Comparison of ENCODE assay signal across 13 cellular contexts in genomic region chr10:77702166-77702565, GRCh38.
A peak's percentile ranks its signal among the peaks of the same experiment; 100 is the strongest.
DNase-seq lines count a peak whose midpoint lies in the region; ATAC-seq, FAIRE-seq and TF ChIP-seq lines count a peak whose summit lies in the region.
"Had no signal": no experiment of that assay in that cellular context is flagged by ENCODE, and none has a peak within 500 bp of the region (broad histone marks: within the 10 kb centered on the region; RNA-seq: fewer than 3 reads in every experiment).

No MANE protein-coding gene starts in this region.

- peak; percentile 30 for DNase-seq in activated CD8-positive, alpha-beta memory T cell treated with anti-CD3 and anti-CD28 coated beads, Interleukin-2, amount 50 U/mL, for 48 hours
- DNase-seq in activated CD8-positive, alpha-beta memory T cell treated with anti-CD3 and anti-CD28 coated beads, Interleukin-2, amount 10 ng/mL, durations not matched to agents 7 days and 5 days = no peak
- DNase-seq in RCC 7860 (ENCODE audit: low spot score) (peak; percentile 46), fibroblast of peridontal ligament (ENCODE audit: extremely low read depth) (peak; percentile 94), upper lobe of right lung (no peak), right atrium auricular region (ENCODE audit: low spot score) (no peak), mucosa of gallbladder (ENCODE audit: low spot score) (no peak), NCI-H2081 treated with DMSO at 0.1 percent for 48 hours (lab: John Stamatoyannopoulos, UW) (no peak)
- DNase-seq: activated CD4-positive, alpha-beta T cell treated with anti-CD3 and anti-CD28 coated beads for 1 hour; left ventricle myocardium inferior had no signal

- CTCF ChIA-PET in activated CD8-positive, alpha-beta memory T cell treated with anti-CD3 and anti-CD28 coated beads, Interleukin-2, amount 10 ng/mL, durations not matched to agents 7 days and 5 days (lab: Charles Lee) = interaction anchor here (1.9 kb wide), 1 partner anchor 9 kb away, joined by 13 read pairs; no protein-coding TSS in a partner anchor

- TF ChIP-seq CTCF in upper lobe of right lung (IDR thresholded peaks at IDR 0.05) (no peak), right atrium auricular region (IDR thresholded peaks at IDR 0.05) (no peak)

- H3K9me3 Mint-ChIP-seq in activated CD8-positive, alpha-beta memory T cell treated with anti-CD3 and anti-CD28 coated beads, Interleukin-2, amount 10 ng/mL, durations not matched to agents 7 days and 5 days (ENCODE audit: low read depth) = no peaks in the 10 kb centered on the region
- H3K9me3 Mint-ChIP-seq: activated naive CD4-positive, alpha-beta T cell treated with anti-CD3 and anti-CD28 coated beads, Interleukin-2, amount 50 U/mL, for 24 hours had no signal

- ATAC-seq in activated CD8-positive, alpha-beta memory T cell treated with anti-CD3 and anti-CD28 coated beads, Interleukin-2, amount 10 ng/mL, durations not matched to agents 7 days and 5 days = no peak
- no peak for ATAC-seq in upper lobe of right lung
- ATAC-seq: A549 had no signal

- H3K27ac ChIP-seq in upper lobe of right lung (no peak overlapping the region), right atrium auricular region (no peak overlapping the region)
- H3K27ac ChIP-seq: A549, left ventricle myocardium inferior had no signal

- peak; percentile 64 for FAIRE-seq in RCC 7860 (lab: Jason Lieb, UNC)
- FAIRE-seq: A549, endometrium had no signal

- peaks cover 4% of the 10 kb centered on the region for H3K4me1 Mint-ChIP-seq in activated CD8-positive, alpha-beta memory T cell treated with anti-CD3 and anti-CD28 coated beads, Interleukin-2, amount 10 ng/mL, durations not matched to agents 7 days and 5 days
- H3K4me1 Mint-ChIP-seq: activated naive CD4-positive, alpha-beta T cell treated with anti-CD3 and anti-CD28 coated beads, Interleukin-2, amount 50 U/mL, for 24 hours had no signal

- H3K4me3 Mint-ChIP-seq in activated CD8-positive, alpha-beta memory T cell treated with anti-CD3 and anti-CD28 coated beads, Interleukin-2, amount 10 ng/mL, durations not matched to agents 7 days and 5 days = no peak overlapping the region
- H3K4me3 Mint-ChIP-seq: activated naive CD4-positive, alpha-beta T cell treated with anti-CD3 and anti-CD28 coated beads, Interleukin-2, amount 50 U/mL, for 24 hours had no signal

- intact Hi-C loops in upper lobe of right lung (cut with DNase I) = no loop called here

- no peak overlapping the region for H3K27ac Mint-ChIP-seq in activated CD8-positive, alpha-beta memory T cell treated with anti-CD3 and anti-CD28 coated beads, Interleukin-2, amount 10 ng/mL, durations not matched to agents 7 days and 5 days
- H3K27ac Mint-ChIP-seq: activated naive CD4-positive, alpha-beta T cell treated with anti-CD3 and anti-CD28 coated beads, Interleukin-2, amount 50 U/mL, for 24 hours had no signal

- H3K9me3 ChIP-seq in upper lobe of right lung (no peaks in the 10 kb centered on the region), right atrium auricular region (no peaks in the 10 kb centered on the region)
- H3K9me3 ChIP-seq: A549, left ventricle myocardium inferior had no signal

- no peaks in the 10 kb centered on the region for H3K36me3 Mint-ChIP-seq in activated CD8-positive, alpha-beta memory T cell treated with anti-CD3 and anti-CD28 coated beads, Interleukin-2, amount 10 ng/mL, durations not matched to agents 7 days and 5 days
- H3K36me3 Mint-ChIP-seq: activated naive CD4-positive, alpha-beta T cell treated with anti-CD3 and anti-CD28 coated beads, Interleukin-2, amount 50 U/mL, for 24 hours had no signal

- H3K36me3 ChIP-seq in upper lobe of right lung (no peaks in the 10 kb centered on the region), right atrium auricular region (no peaks in the 10 kb centered on the region)
- H3K36me3 ChIP-seq: left ventricle myocardium inferior had no signal

- H3K4me3 ChIP-seq in upper lobe of right lung (no peak overlapping the region), right atrium auricular region (no peak overlapping the region)
- H3K4me3 ChIP-seq: A549, left ventricle myocardium inferior had no signal

- H3K27me3 ChIP-seq in upper lobe of right lung (peaks cover 7% of the 10 kb centered on the region), right atrium auricular region (no peaks in the 10 kb centered on the region)

- no peaks in the 10 kb centered on the region for H3K4me1 ChIP-seq in upper lobe of right lung
- H3K4me1 ChIP-seq in right atrium auricular region = no peaks in the 10 kb centered on the region
- H3K4me1 ChIP-seq: left ventricle myocardium inferior had no signal

- peaks cover 20% of the 10 kb centered on the region for H3K27me3 Mint-ChIP-seq in activated CD8-positive, alpha-beta memory T cell treated with anti-CD3 and anti-CD28 coated beads, Interleukin-2, amount 10 ng/mL, durations not matched to agents 7 days and 5 days

Comparison
In these comparisons a context has a peak if more than half of its experiments do, and no peak if none do; other contexts are left out.
1. DNase-seq: peak in activated CD8-positive, alpha-beta memory T cell treated with anti-CD3 and anti-CD28 coated beads, Interleukin-2, amount 50 U/mL, for 48 hours (single experiment), RCC 7860 (single experiment) and fibroblast of peridontal ligament (single experiment); none in activated CD8-positive, alpha-beta memory T cell treated with anti-CD3 and anti-CD28 coated beads, Interleukin-2, amount 10 ng/mL, durations not matched to agents 7 days and 5 days (single experiment), upper lobe of right lung (single experiment), right atrium auricular region (single experiment), mucosa of gallbladder (single experiment) and NCI-H2081 treated with DMSO at 0.1 percent for 48 hours (single experiment).